9 cellular contexts compared by ENCODE assay signal in genomic region chr6:125014157-125014957, GRCh38. TPM values are rescaled to one million over a fixed set of nuclear protein-coding genes. Genes with fewer than 3 reads are reported as not detected.
DNase-seq lines count a peak whose midpoint lies in the region; ATAC-seq and TF ChIP-seq lines count a peak whose summit lies in the region.
"Had no signal": no experiment of that assay in that cellular context is flagged by ENCODE, and none has a peak within 500 bp of the region (broad histone marks: within the 10 kb centered on the region; RNA-seq: fewer than 3 reads in every experiment).

No MANE protein-coding gene starts in this region.

- in situ Hi-C loops in IMR-90 (cut with MboI; ENCODE audit: low sequenced_read_pairs) (no loop called here), astrocyte of the spinal cord (cut with HindIII; ENCODE audit: low sequenced_read_pairs) (no loop called here)

- peak overlapping the region; percentile 97 for H4K91ac ChIP-seq in IMR-90 (ENCODE audit: insufficient read depth, low read depth, low read length)
- H4K91ac ChIP-seq in mesenchymal stem cell (ENCODE audit: low read length) = no peak overlapping the region

- H2BK5ac ChIP-seq in IMR-90 (ENCODE audit: low read depth, low read length, poor library complexity, severe bottlenecking) (peak overlapping the region; percentile 92), mesenchymal stem cell (ENCODE audit: low read depth, low read length, poor library complexity, severe bottlenecking) (no peak overlapping the region)

- H3K14ac ChIP-seq in IMR-90 (replicated peaks; ENCODE audit: low read depth, low read length) = peak overlapping the region; percentile 90
- H3K14ac ChIP-seq in mesenchymal stem cell (ENCODE audit: low read length in 2 of 2) = no peak overlapping the region

- H3K9me1 ChIP-seq in IMR-90 (ENCODE audit: insufficient read depth, low read length) = peaks cover 4% of the 10 kb centered on the region

- BruUV-seq in IMR-90 (replicated peaks; lab: Mats Ljungman, UMichigan) = no TSS peak

- H3K9ac ChIP-seq in IMR-90 (ENCODE audit: low read depth, low read length) (peak overlapping the region; percentile 89), mesenchymal stem cell (ENCODE audit: low read length) (peak overlapping the region; percentile 26)

- no peaks in the 10 kb centered on the region for H4K20me1 ChIP-seq in IMR-90 (ENCODE audit: insufficient read depth, low read length)

- H3K4me3 ChIP-seq in IMR-90 (ENCODE audit: insufficient read depth, low read depth, low read length) (no peak overlapping the region), astrocyte of the spinal cord (ENCODE audit: low read depth, low read length) (no peak overlapping the region), mesenchymal stem cell (ENCODE audit: insufficient read depth in 1 of 2, low read depth in 1 of 2, low read length in 2 of 2) (peak overlapping the region in 1 of 2 experiments; percentile 9)

- DNase-seq in DMS53 (lab: John Stamatoyannopoulos, UW) (peak; percentile 36), IMR-90 (peak; percentile 89), astrocyte of the spinal cord (ENCODE audit: low read depth, low spot score) (peak; percentile 77), mesenchymal stem cell (peak; percentile 50), HEK293T (ENCODE audit: extremely low spot score) (no peak), NCI-H748 (lab: John Stamatoyannopoulos, UW; ENCODE audit: unreplicated experiment) (no peak)
- DNase-seq: activated CD8-positive, alpha-beta memory T cell treated with anti-CD3 and anti-CD28 coated beads, Interleukin-2, amount 10 ng/mL, durations not matched to agents 7 days and 5 days; occipital lobe had no signal

- intact Hi-C loops in IMR-90 (cut with micrococcal nuclease) = loop anchor here (2.0 kb wide), 1 partner anchor 50 kb away; no protein-coding TSS in a partner anchor

- POLR2A ChIA-PET in IMR-90 (lab: Charles Lee; ENCODE audit: unreplicated experiment) (interaction anchor here (0.5 kb wide), 1 partner anchor 13 kb away, joined by 3 read pairs; no protein-coding TSS in a partner anchor), HEK293T (lab: Yijun Ruan, JAX) (interaction anchor here (2.6 kb wide), 1 partner anchor 51 kb away, joined by 10 read pairs; no protein-coding TSS in a partner anchor)

- H3K18ac ChIP-seq in IMR-90 (ENCODE audit: low read depth, low read length) (peak overlapping the region; percentile 99), mesenchymal stem cell (ENCODE audit: low read depth in 1 of 2, low read length in 2 of 2) (no peak overlapping the region)

- peak; percentile 76 for ATAC-seq in IMR-90 (ENCODE audit: low read depth)
- ATAC-seq in GM19324 (IDR thresholded peaks at IDR 0.05; ENCODE audit: low FRiP score, unreplicated experiment) = no peak
- ATAC-seq: activated CD8-positive, alpha-beta memory T cell treated with anti-CD3 and anti-CD28 coated beads, Interleukin-2, amount 10 ng/mL, durations not matched to agents 7 days and 5 days had no signal

- peak overlapping the region; percentile 100 for H4K5ac ChIP-seq in IMR-90 (ENCODE audit: low read depth, low read length)

- CTCF ChIA-PET in IMR-90 (lab: Yijun Ruan, JAX) = interaction anchor here (1.0 kb wide), 1 partner anchor 46 kb away, joined by 3 read pairs; no protein-coding TSS in a partner anchor
- CTCF ChIA-PET in HEK293T (lab: Yijun Ruan, JAX) = no interaction called here

- H3K4ac ChIP-seq in IMR-90 (ENCODE audit: low read depth, low read length) (peak overlapping the region; percentile 91), mesenchymal stem cell (ENCODE audit: low read depth in 1 of 2, low read length in 2 of 2) (no peak overlapping the region)

- H2BK15ac ChIP-seq in IMR-90 (ENCODE audit: low read depth, low read length) (peak overlapping the region; percentile 98), mesenchymal stem cell (ENCODE audit: low read depth, poor library complexity, severe bottlenecking) (no peak overlapping the region)

- H2BK120ac ChIP-seq in IMR-90 (ENCODE audit: low read depth, low read length) (peak overlapping the region; percentile 96), mesenchymal stem cell (ENCODE audit: low read depth, low read length) (no peak overlapping the region)

- H2AK9ac ChIP-seq in IMR-90 (replicated peaks; ENCODE audit: low read depth, low read length, poor library complexity) = no peak overlapping the region

- H3K36me3 ChIP-seq in IMR-90 (ENCODE audit: control insufficient read depth, insufficient read depth, low read length) (no peaks in the 10 kb centered on the region), mesenchymal stem cell (ENCODE audit: control insufficient read depth in 1 of 2, insufficient read depth in 2 of 2, low read depth in 1 of 2, low read length in 2 of 2) (peaks cover 0 to 3% of the 10 kb centered on the region in 2 experiments)

- H3K4me1 ChIP-seq in IMR-90 (ENCODE audit: control insufficient read depth, insufficient read depth, low read length) = peaks cover 16% of the 10 kb centered on the region
- H3K4me1 ChIP-seq in mesenchymal stem cell (ENCODE audit: control insufficient read depth, insufficient read depth, low read depth, low read length) = peaks cover 1% of the 10 kb centered on the region

- peak overlapping the region; percentile 94 for H2AK5ac ChIP-seq in IMR-90 (ENCODE audit: low read depth, low read length)
- no peak overlapping the region for H2AK5ac ChIP-seq in mesenchymal stem cell (ENCODE audit: low read length, severe bottlenecking)

- H3K23ac ChIP-seq in IMR-90 (ENCODE audit: low read depth, low read length) (peak overlapping the region; percentile 94), mesenchymal stem cell (ENCODE audit: low read length in 2 of 2) (no peak overlapping the region)

- H3K56ac ChIP-seq in IMR-90 (ENCODE audit: extremely low read depth, insufficient read depth, low read length) = peak overlapping the region; percentile 89

- H3K4me2 ChIP-seq in IMR-90 (ENCODE audit: low read depth, low read length) = peak overlapping the region; percentile 46
- H3K4me2 ChIP-seq in mesenchymal stem cell (ENCODE audit: low read length, poor library complexity, severe bottlenecking) = no peak overlapping the region

- H2BK12ac ChIP-seq in mesenchymal stem cell (ENCODE audit: low read length in 2 of 2) = peak overlapping the region in 1 of 2 experiments; percentile 66

- H2BK20ac ChIP-seq in IMR-90 (ENCODE audit: low read depth, low read length) = peak overlapping the region; percentile 96

- peak overlapping the region; percentile 96 to 97 for H4K8ac ChIP-seq in IMR-90 (ENCODE audit: low read depth in 2 of 2, low read length in 2 of 2)
- H4K8ac ChIP-seq in mesenchymal stem cell (ENCODE audit: low read length) = no peak overlapping the region

- H2AFZ ChIP-seq in IMR-90 (replicated peaks; ENCODE audit: low read length, poor library complexity) (no peak overlapping the region), mesenchymal stem cell (ENCODE audit: low read depth, low read length) (no peak overlapping the region)

- H3K27me3 ChIP-seq in IMR-90 (ENCODE audit: control insufficient read depth, insufficient read depth, low read length) (no peaks in the 10 kb centered on the region), mesenchymal stem cell (ENCODE audit: control insufficient read depth in 1 of 2, insufficient read depth in 1 of 2, low read length in 2 of 2) (no peaks in the 10 kb centered on the region)

- H3K9me3 ChIP-seq in IMR-90 (ENCODE audit: control insufficient read depth, insufficient read depth, low read length) (no peaks in the 10 kb centered on the region), mesenchymal stem cell (ENCODE audit: control insufficient read depth, low read length) (no peaks in the 10 kb centered on the region)

- H3K79me1 ChIP-seq in IMR-90 (ENCODE audit: low read depth in 1 of 2, low read length in 2 of 2) = peaks cover 20 to 45% of the 10 kb centered on the region in 2 experiments
- H3K79me1 ChIP-seq in mesenchymal stem cell (replicated peaks; ENCODE audit: low read length, poor library complexity, severe bottlenecking) = peaks cover 11% of the 10 kb centered on the region

- dilution Hi-C loops in IMR-90 (cut with HindIII; ENCODE audit: low sequenced_read_pairs, unreplicated experiment) = no loop called here

- H3K27ac ChIP-seq in IMR-90 (ENCODE audit: insufficient read depth, low read length) = peak overlapping the region; percentile 100
- H3K27ac ChIP-seq in mesenchymal stem cell (ENCODE audit: low read length, poor library complexity, severe bottlenecking) = no peak overlapping the region

- TF ChIP-seq RAD21 in IMR-90 (IDR thresholded peaks at IDR 0.05; ENCODE audit: low read length) = no peak

- no peak for TF ChIP-seq CTCF in IMR-90 (conservative IDR thresholded peaks at IDR 0.05; ENCODE audit: low read depth, low read length)
- no peak for TF ChIP-seq CTCF in astrocyte of the spinal cord (IDR thresholded peaks at IDR 0.05; ENCODE audit: low read depth, low read length)

- WGBS in IMR-90 (ENCODE audit: extremely low coverage in 2 of 2, insufficient read length in 1 of 2), 2 experiments = no CpG with 5 or more reads among the region's 1 CpG
- WGBS in mesenchymal stem cell = 60% methylated on average over 1 of the region's 1 CpG

- no peak for TF ChIP-seq POLR2A in IMR-90 (IDR thresholded peaks at IDR 0.05; ENCODE audit: low read depth, low read length)

TF ChIP-seq in IMR-90, 13 proteins besides CTCF, POLR2A, EP300 and RAD21:
- TF ChIP-seq USF2 (IDR thresholded peaks at IDR 0.05; ENCODE audit: low read depth, low read length) (no peak), CEBPB (IDR thresholded peaks at IDR 0.05; ENCODE audit: low read depth, low read length) (peak; percentile 100)

TF ChIP-seq in HEK293T, 16 proteins besides CTCF, POLR2A, EP300 and RAD21 (continues in another document):
- no peak for TF ChIP-seq NFRKB (IDR thresholded peaks at IDR 0.05)
- no peak for TF ChIP-seq ELF4 (IDR thresholded peaks at IDR 0.05)
- TF ChIP-seq BHLHE40 (IDR thresholded peaks at IDR 0.05; ENCODE audit: borderline replicate concordance) = no peak
- no peak for TF ChIP-seq PKNOX1 (IDR thresholded peaks at IDR 0.05)
- no peak for TF ChIP-seq L3MBTL2 (conservative IDR thresholded peaks at IDR 0.05)
- no peak for TF ChIP-seq SUZ12 (IDR thresholded peaks at IDR 0.05)
- no peak for TF ChIP-seq LEF1 (IDR thresholded peaks at IDR 0.05; ENCODE audit: borderline replicate concordance)
- TF ChIP-seq FOXA1 (IDR thresholded peaks at IDR 0.05) = no peak

RNA-seq across cellular contexts. Expression of gene RNF217, which starts 52.1 kb away (rescaled TPM):
- 16.7 and 20.4 TPM in 2 replicates for total RNA-seq in IMR-90 (2012; rRNA removed)
- polyA plus RNA-seq in IMR-90 (2012; rRNA removed) = 11.7 TPM in 2 replicates
- 2.5 and 2.7 TPM in 2 replicates for polyA plus RNA-seq in IMR-90 (2012; cell fraction: cytosol; rRNA removed)
- 7.8 and 59.2 TPM in 2 replicates for polyA plus RNA-seq in IMR-90 (2012; cell fraction: nucleus; rRNA removed; ENCODE audit: low replicate concordance)
- 12.7 TPM for polyA plus RNA-seq in mesenchymal stem cell (2013, experiment 1 of 2)
- polyA plus RNA-seq in mesenchymal stem cell (2013, experiment 2 of 2) = 12.3 TPM

Comparison
In these comparisons a context has a peak if more than half of its experiments do, and no peak if none do; other contexts are left out.
1. DNase-seq: peak in DMS53 (single experiment), IMR-90 (single experiment), astrocyte of the spinal cord (single experiment) and mesenchymal stem cell (single experiment); none in HEK293T (single experiment) and NCI-H748 (single experiment).